ENCODE assay signal across 14 cellular contexts in the genomic region with DNA sequence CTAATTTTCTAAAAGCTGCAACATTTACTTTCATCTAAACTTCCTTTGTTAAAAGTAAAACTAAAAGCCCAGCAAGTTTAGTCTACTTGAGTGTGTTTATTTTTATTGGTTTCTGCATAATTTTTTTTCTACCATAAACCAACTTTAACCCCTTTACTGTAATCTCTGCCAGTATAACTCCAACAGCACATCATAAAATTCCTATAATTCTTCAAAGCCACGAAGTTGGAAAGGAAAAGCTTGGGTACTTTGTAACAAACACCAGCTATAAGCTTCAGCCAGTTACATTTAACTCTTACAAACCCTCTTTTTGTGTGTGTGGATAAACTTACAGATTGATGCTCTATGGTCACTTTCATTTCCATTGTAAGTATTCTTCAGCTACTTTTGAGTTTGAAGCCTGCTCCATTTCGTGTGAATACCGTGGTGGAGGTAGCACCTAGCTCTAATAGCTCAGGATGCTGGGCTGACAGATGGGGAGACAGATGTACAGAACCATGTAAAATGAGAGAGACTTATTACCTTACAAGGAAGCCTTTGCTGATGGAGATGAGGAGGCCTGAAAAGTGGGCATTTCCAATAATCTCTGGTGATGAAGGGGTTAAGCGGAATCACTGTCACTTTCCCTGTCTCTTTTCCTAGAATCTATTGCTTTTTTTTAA. TPM values are rescaled to one million over a fixed set of nuclear protein-coding genes. Genes with fewer than 3 reads are reported as not detected.
A peak's percentile ranks its signal among the peaks of the same experiment; 100 is the strongest.
DNase-seq lines count a peak whose midpoint lies in the region; ATAC-seq lines count a peak whose summit lies in the region.
"Had no signal": no experiment of that assay in that cellular context is flagged by ENCODE, and none has a peak within 500 bp of the region (broad histone marks: within the 10 kb centered on the region; RNA-seq: fewer than 3 reads in every experiment).

No MANE protein-coding gene starts in this region.

- peaks cover 56 to 69% of the 10 kb centered on the region in 2 donors for H3K4me1 Mint-ChIP-seq in natural killer cell treated with Interleukin-12 subunit alpha and Interleukin-12 subunit beta and Interleukin-15 and Interleukin-18, amount 100 ng/mL, for 72 hours (ENCODE audit: low read depth in 2 of 2)
- H3K4me1 Mint-ChIP-seq: T-helper 17 cell had no signal

- peak overlapping the region; percentile 48 for H3K4me2 ChIP-seq in BLaER1
- H3K4me2 ChIP-seq: KMS-11 had no signal

- H3K27me3 Mint-ChIP-seq in natural killer cell treated with Interleukin-12 subunit alpha and Interleukin-12 subunit beta and Interleukin-15 and Interleukin-18, amount 100 ng/mL, for 72 hours: no peaks in the 10 kb centered on the region
- H3K27me3 Mint-ChIP-seq: T-helper 17 cell had no signal

- peaks cover 88% of the 10 kb centered on the region for H3K36me3 ChIP-seq in BLaER1

- H3K4me3 ChIP-seq in BLaER1: no peak overlapping the region

- peak overlapping the region; percentile 65 for H3K4me3 Mint-ChIP-seq in natural killer cell treated with Interleukin-12 subunit alpha and Interleukin-12 subunit beta and Interleukin-15 and Interleukin-18, amount 100 ng/mL, for 72 hours
- H3K4me3 Mint-ChIP-seq: neural crest cell, T-helper 17 cell had no signal

- peaks cover 99% of the 10 kb centered on the region for H3K4me1 ChIP-seq in BLaER1

- H3K27me3 ChIP-seq in BLaER1: no peaks in the 10 kb centered on the region

- H3K9ac ChIP-seq in BLaER1: no peak overlapping the region
- H3K9ac ChIP-seq: KMS-11 had no signal

- H3K27ac ChIP-seq in BLaER1 (no peak overlapping the region), cingulate gyrus (ENCODE audit: low read depth, low read length) (peak overlapping the region; percentile 81)
- H3K27ac ChIP-seq: KMS-11 had no signal

- peaks cover 15% of the 10 kb centered on the region for H3K36me3 Mint-ChIP-seq in natural killer cell treated with Interleukin-12 subunit alpha and Interleukin-12 subunit beta and Interleukin-15 and Interleukin-18, amount 100 ng/mL, for 72 hours

- peak overlapping the region in 1 of 2 donors; percentile 91 for H3K27ac Mint-ChIP-seq in natural killer cell treated with Interleukin-12 subunit alpha and Interleukin-12 subunit beta and Interleukin-15 and Interleukin-18, amount 100 ng/mL, for 72 hours
- H3K27ac Mint-ChIP-seq: activated T-helper 2 cell treated with anti-CD3 and anti-CD28 coated beads, Interferon-gamma antibody, Interleukin-2, Interleukin-4, amounts not matched to agents 10 μg/mL and 5 μg/mL and 100 μg/mL, durations not matched to agents 14 hours and 24 hours and 36 hours; T-helper 17 cell had no signal

- peak; percentile 99 for DNase-seq in NCI-H2171 treated with DMSO at 0.1 percent for 48 hours (lab: John Stamatoyannopoulos, UW)
- DNase-seq in natural killer cell treated with Interleukin-12 subunit alpha and Interleukin-12 subunit beta and Interleukin-15 and Interleukin-18, amount 100 ng/mL, for 72 hours (ENCODE audit: low spot score): no peak
- no peak for DNase-seq in SIG-M5 (lab: John Stamatoyannopoulos, UW)
- no peak for DNase-seq in NCI-H1105 (lab: John Stamatoyannopoulos, UW)
- DNase-seq in NCI-H2081 (lab: John Stamatoyannopoulos, UW): no peak
- DNase-seq: activated CD4-positive, alpha-beta T cell treated with anti-CD3 and anti-CD28 coated beads, Interleukin-2, amount 50 U/mL, for 1 hour; PC-3; T-helper 17 cell had no signal

- no peaks in the 10 kb centered on the region for H3K9me3 ChIP-seq in BLaER1

- no peaks in the 10 kb centered on the region for H3K9me3 Mint-ChIP-seq in natural killer cell treated with Interleukin-12 subunit alpha and Interleukin-12 subunit beta and Interleukin-15 and Interleukin-18, amount 100 ng/mL, for 72 hours
- H3K9me3 Mint-ChIP-seq: activated T-helper 2 cell treated with anti-CD3 and anti-CD28 coated beads, Interferon-gamma antibody, Interleukin-2, Interleukin-4, amounts not matched to agents 10 μg/mL and 5 μg/mL and 100 μg/mL, durations not matched to agents 14 hours and 24 hours and 36 hours; neural crest cell had no signal

- no peak for ATAC-seq in natural killer cell treated with Interleukin-12 subunit alpha and Interleukin-12 subunit beta and Interleukin-15 and Interleukin-18, amount 100 ng/mL, for 72 hours
- no peak for ATAC-seq in GM21723 (IDR thresholded peaks at IDR 0.05; ENCODE audit: unreplicated experiment)
- ATAC-seq: PC-3, T-helper 17 cell had no signal

- peaks cover 100% of the 10 kb centered on the region for H4K20me1 ChIP-seq in BLaER1

RNA-seq across cellular contexts. Expression of gene ZEB2, which starts 42.5 kb away (rescaled TPM):
- total RNA-seq in natural killer cell treated with Interleukin-12 subunit alpha and Interleukin-12 subunit beta and Interleukin-15 and Interleukin-18, amount 100 ng/mL, for 72 hours: 100 to 1,000 TPM; 181 to 248 TPM
